In genomic region chr11:6365659-6366058, GRCh38 we compare ENCODE assay signal across 14 cellular contexts.
"Had no signal": no experiment of that assay in that cellular context is flagged by ENCODE, and none has a peak within 500 bp of the region (broad histone marks: within the 10 kb centered on the region; RNA-seq: fewer than 3 reads in every experiment).

No MANE protein-coding gene starts in this region.

- H3K36me3 ChIP-seq: left ventricle myocardium inferior, ovary had no signal

- H3K9me3 ChIP-seq: left ventricle myocardium inferior, ovary had no signal

- H3K27ac ChIP-seq: left ventricle myocardium inferior, ovary, skin epidermis had no signal

- FAIRE-seq: bronchial epithelial cell, endometrium had no signal

- H3K4me3 ChIP-seq: left ventricle myocardium inferior, ovary, skin epidermis had no signal

- DNase-seq: activated CD4-positive, alpha-beta T cell treated with anti-CD3 and anti-CD28 coated beads for 4 hours; activated CD8-positive, alpha-beta memory T cell treated with anti-CD3 and anti-CD28 coated beads, Interleukin-2, amount 50 U/mL, for 4 hours; activated CD8-positive, alpha-beta T cell treated with anti-CD3 and anti-CD28 coated beads for 36 hours; activated naive CD8-positive, alpha-beta T cell treated with anti-CD3 and anti-CD28 coated beads, Interleukin-2, amount 10 ng/mL, durations not matched to agents 7 days and 5 days; aorta; left ventricle myocardium inferior; mesenchymal stem cell; ovary; T-helper 1 cell; trophoblast cell had no signal

- H3K27me3 ChIP-seq: ovary had no signal

- ATAC-seq: activated CD8-positive, alpha-beta T cell treated with anti-CD3 and anti-CD28 coated beads for 36 hours; esophagus mucosa had no signal
